8 cellular contexts compared by ENCODE assay signal in genomic region chr2:74003494-74004211, GRCh38. TPM values are rescaled to one million over a fixed set of nuclear protein-coding genes. Genes with fewer than 3 reads are reported as not detected.
DNase-seq lines count a peak whose midpoint lies in the region; ATAC-seq and TF ChIP-seq lines count a peak whose summit lies in the region.
"Had no signal": no experiment of that assay in that cellular context is flagged by ENCODE, and none has a peak within 500 bp of the region (broad histone marks: within the 10 kb centered on the region; RNA-seq: fewer than 3 reads in every experiment).

No MANE protein-coding gene starts in this region.

- DNase-seq in NCI-H69 (lab: John Stamatoyannopoulos, UW) (peak; percentile 63), esophagus muscularis mucosa (ENCODE audit: extremely low spot score) (no peak), posterior cingulate gyrus (peak in 7 of 10 donors; percentile 63 to 94 (median 73)), RPMI8226 (no peak), COLO668 (lab: John Stamatoyannopoulos, UW; ENCODE audit: unreplicated experiment) (no peak)

- intact Hi-C loops in esophagus muscularis mucosa (cut with DNase I) (loop anchor here (5.0 kb wide), 1 partner anchor 76 kb away; the partner anchor contains the start of gene DGUOK), posterior cingulate gyrus (cut with DNase I) (loop anchor here (5.0 kb wide), 3 partner anchors 49 to 144 kb away; partner anchors contain the start of gene BOLA3)

- H3K9me3 ChIP-seq in ES-I3 (ENCODE audit: control insufficient read depth, insufficient read depth, low read length) (no peaks in the 10 kb centered on the region), esophagus muscularis mucosa (no peaks in the 10 kb centered on the region)
- H3K9me3 ChIP-seq: Peyer's patch had no signal

- H3K27me3 ChIP-seq in esophagus muscularis mucosa: no peaks in the 10 kb centered on the region
- H3K27me3 ChIP-seq: Peyer's patch had no signal

- H3K27ac ChIP-seq in esophagus muscularis mucosa (replicated peaks in 1 of 4): no peak overlapping the region

- H3K36me3 ChIP-seq in ES-I3 (ENCODE audit: insufficient read depth, low read length) (no peaks in the 10 kb centered on the region), esophagus muscularis mucosa (peaks cover 0 to 4% (median 0%) of the 10 kb centered on the region in 4 donors)
- H3K36me3 ChIP-seq: Peyer's patch had no signal

- TF ChIP-seq EP300 in esophagus muscularis mucosa (IDR thresholded peaks at IDR 0.05): no peak

- no peak for TF ChIP-seq POLR2A in esophagus muscularis mucosa (IDR thresholded peaks at IDR 0.05; ENCODE audit: low read depth)

- no peak for TF ChIP-seq CTCF in esophagus muscularis mucosa (IDR thresholded peaks at IDR 0.05)

- peak overlapping the region; percentile 21; the same call in 1 of the 2 replicates for H3K9ac ChIP-seq in ES-I3 (ENCODE audit: low read depth, low read length)

- H3K4me3 ChIP-seq in esophagus muscularis mucosa: peak overlapping the region; percentile 60 to 79 (median 62)

- WGBS in esophagus muscularis mucosa: 28% methylated on average over 13 of the region's 16 CpGs

- ATAC-seq in GM21717 (IDR thresholded peaks at IDR 0.05; ENCODE audit: unreplicated experiment): no peak

- H3K4me1 ChIP-seq in ES-I3 (ENCODE audit: insufficient read depth, low read length) (peaks cover 36% of the 10 kb centered on the region), esophagus muscularis mucosa (peaks cover 48 to 78% (median 64%) of the 10 kb centered on the region in 4 donors)

RNA-seq across cellular contexts. Expression of gene TET3, which starts 18.9 kb away (rescaled TPM):
- 1 to 10 TPM; 5.4 to 6.7 (median 6.1) TPM for total RNA-seq in esophagus muscularis mucosa

Comparison
In these comparisons a context has a peak if more than half of its experiments do, and no peak if none do; other contexts are left out.
1. DNase-seq: peak in NCI-H69 (single experiment) and posterior cingulate gyrus (7 of 10); none in esophagus muscularis mucosa (single experiment), RPMI8226 (single experiment) and COLO668 (single experiment).